In genomic region chrX:57964975-57965374, GRCh38 we compare ENCODE assay signal across 22 cellular contexts. TPM values are rescaled to one million over a fixed set of nuclear protein-coding genes. Genes with fewer than 3 reads are reported as not detected.
DNase-seq lines count a peak whose midpoint lies in the region; TF ChIP-seq lines count a peak whose summit lies in the region.
"Had no signal": no experiment of that assay in that cellular context is flagged by ENCODE, and none has a peak within 500 bp of the region (broad histone marks: within the 10 kb centered on the region; RNA-seq: fewer than 3 reads in every experiment).

No MANE protein-coding gene starts in this region.

- TF ChIP-seq POLR2A in NB4 (IDR thresholded peaks at IDR 0.05; ENCODE audit: extremely low read depth, insufficient read length) = no peak

- peaks cover 49% of the 10 kb centered on the region for H3K9me3 ChIP-seq in neural progenitor cell (ENCODE audit: low read depth)
- H3K9me3 ChIP-seq: SK-N-SH had no signal

- no peak overlapping the region for H3K27ac Mint-ChIP-seq in neural progenitor cell
- H3K27ac Mint-ChIP-seq: CD8-positive, alpha-beta T cell; T-cell had no signal

- no peaks in the 10 kb centered on the region for H3K36me3 Mint-ChIP-seq in neural progenitor cell
- H3K36me3 Mint-ChIP-seq: CD8-positive, alpha-beta T cell; T-cell had no signal

- H3K4me3 Mint-ChIP-seq in neural progenitor cell = no peak overlapping the region
- H3K4me3 Mint-ChIP-seq: CD8-positive, alpha-beta T cell; T-cell had no signal

- TF ChIP-seq CTCF in NB4 (IDR thresholded peaks at IDR 0.05; ENCODE audit: low read depth, low read length) (no peak), neural progenitor cell (IDR thresholded peaks at IDR 0.05) (no peak)

- H3K4me3 ChIP-seq in NB4 (ENCODE audit: low read depth, low read length) (no peak overlapping the region), neural progenitor cell (no peak overlapping the region)
- H3K4me3 ChIP-seq: BLaER1 treated with 17β-estradiol and CSF1 and Interleukin-3, amounts not matched to agents 10 nM and 100 nM; PC-9 had no signal

- H3K4me1 ChIP-seq in neural progenitor cell = no peaks in the 10 kb centered on the region
- H3K4me1 ChIP-seq: BLaER1 treated with 17β-estradiol and CSF1 and Interleukin-3, amounts not matched to agents 10 nM and 100 nM had no signal

- H3K4me1 Mint-ChIP-seq in neural progenitor cell = no peaks in the 10 kb centered on the region
- H3K4me1 Mint-ChIP-seq: T-cell had no signal

- H3K4me2 ChIP-seq in neural progenitor cell = no peak overlapping the region
- H3K4me2 ChIP-seq: BLaER1 treated with 17β-estradiol and CSF1 and Interleukin-3, amounts not matched to agents 10 nM and 100 nM; PC-9; SK-N-SH had no signal

- no peaks in the 10 kb centered on the region for H3K36me3 ChIP-seq in neural progenitor cell
- H3K36me3 ChIP-seq: BLaER1 treated with 17β-estradiol and CSF1 and Interleukin-3, amounts not matched to agents 10 nM and 100 nM had no signal

- H3K9me3 Mint-ChIP-seq in neural progenitor cell = peaks cover 30% of the 10 kb centered on the region

- H2AFZ ChIP-seq in neural progenitor cell (replicated peaks) = no peak overlapping the region
- H2AFZ ChIP-seq: PC-9 had no signal

- no peaks in the 10 kb centered on the region for H3K79me2 ChIP-seq in neural progenitor cell (ENCODE audit: low read depth)

- H3K9ac ChIP-seq in neural progenitor cell = no peak overlapping the region
- H3K9ac ChIP-seq: BLaER1 treated with 17β-estradiol and CSF1 and Interleukin-3, amounts not matched to agents 10 nM and 100 nM; SK-N-SH had no signal

- no peak overlapping the region for H3K27ac ChIP-seq in neural progenitor cell
- H3K27ac ChIP-seq: BLaER1 treated with 17β-estradiol and CSF1 and Interleukin-3, amounts not matched to agents 10 nM and 100 nM; PC-9 had no signal

- DNase-seq in DMS53 (lab: John Stamatoyannopoulos, UW) (peak; percentile 22), DMS53 treated with DMSO at 0.1 percent for 48 hours (lab: John Stamatoyannopoulos, UW; ENCODE audit: unreplicated experiment) (no peak), NB4 (ENCODE audit: low read depth) (peak; percentile 1), astrocyte of the hippocampus (ENCODE audit: low read depth, low spot score) (peak; percentile 0), retina (peak; percentile 1), SIG-M5 treated with dmso at 0.1 percent for 504 hours (lab: John Stamatoyannopoulos, UW; ENCODE audit: unreplicated experiment) (no peak), neural progenitor cell (ENCODE audit: low spot score) (no peak), SW480 (ENCODE audit: low spot score) (no peak)
- DNase-seq: 8988T; CD8-positive, alpha-beta T cell; DND-41; NCI-H1105; NCI-H2029 treated with DMSO at 0.1 percent for 48 hours; NCI-H2171; NCI-H446 treated with DMSO at 0.1 percent for 48 hours; NCI-H526 treated with DMSO at 0.1 percent for 48 hours; PC-9; RPMI8226; SHP77 treated with DMSO at 0.1 percent for 48 hours; SK-N-SH; T-cell had no signal

- no peaks in the 10 kb centered on the region for H3K27me3 ChIP-seq in neural progenitor cell
- H3K27me3 ChIP-seq: BLaER1 treated with 17β-estradiol and CSF1 and Interleukin-3, amounts not matched to agents 10 nM and 100 nM had no signal

- H3K27me3 Mint-ChIP-seq in neural progenitor cell (ENCODE audit: insufficient read depth, low read depth) = peaks cover 2% of the 10 kb centered on the region

- no peaks in the 10 kb centered on the region for H4K20me1 ChIP-seq in neural progenitor cell (ENCODE audit: low read depth)
- H4K20me1 ChIP-seq: BLaER1 treated with 17β-estradiol and CSF1 and Interleukin-3, amounts not matched to agents 10 nM and 100 nM had no signal

- no peaks in the 10 kb centered on the region for H3F3A ChIP-seq in neural progenitor cell (ENCODE audit: low read depth)

RNA-seq across cellular contexts. Expression of gene ZXDA, which starts 54.7 kb away (rescaled TPM):
- not detected in 2 replicates for total RNA-seq in neural progenitor cell (ENCODE audit: low replicate concordance)

Comparison
In these comparisons a context has a peak if more than half of its experiments do, and no peak if none do; other contexts are left out.
1. DNase-seq: peak in DMS53 (single experiment), NB4 (single experiment), astrocyte of the hippocampus (single experiment) and retina (single experiment); none in DMS53 treated with DMSO at 0.1 percent for 48 hours (single experiment), SIG-M5 treated with dmso at 0.1 percent for 504 hours (single experiment), neural progenitor cell (single experiment) and SW480 (single experiment).